Comparison of ENCODE assay signal across 18 cellular contexts in the genomic region with DNA sequence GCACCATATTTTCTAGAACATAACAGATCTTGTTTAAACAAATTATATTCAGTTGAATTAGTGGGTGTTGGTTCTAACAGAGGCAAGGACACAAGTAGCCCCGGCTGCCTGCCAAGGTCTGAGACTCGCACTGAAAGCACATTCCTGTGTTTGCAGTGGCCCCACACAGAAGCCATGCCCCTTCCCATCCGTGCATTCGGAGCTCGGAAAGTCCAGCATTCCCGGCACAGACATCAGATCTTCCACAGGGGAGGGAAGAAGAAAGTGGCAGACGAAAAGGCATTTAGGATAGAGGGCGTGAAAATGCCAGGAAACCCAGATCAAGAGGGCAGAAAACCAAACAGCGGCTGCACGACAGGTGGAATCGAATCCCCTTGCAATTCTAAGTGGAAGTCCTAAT.
DNase-seq lines count a peak whose midpoint lies in the region; ATAC-seq and TF ChIP-seq lines count a peak whose summit lies in the region.
"Had no signal": no experiment of that assay in that cellular context is flagged by ENCODE, and none has a peak within 500 bp of the region (broad histone marks: within the 10 kb centered on the region; RNA-seq: fewer than 3 reads in every experiment).

No MANE protein-coding gene starts in this region.

- intact Hi-C loops in Right ventricle myocardium superior (cut with DNase I): loop anchor here (10.0 kb wide), 1 partner anchor 205 kb away; no protein-coding TSS in a partner anchor
- intact Hi-C loops in cardiac septum (cut with DNase I): no loop called here
- intact Hi-C loops in lower lobe of right lung (cut with DNase I): no loop called here
- intact Hi-C loops in testis (cut with DNase I; ENCODE audit: low total_unique reads): no loop called here

- TF ChIP-seq POLR2A in testis (IDR thresholded peaks at IDR 0.05): no peak

- H3K4me2 ChIP-seq in smooth muscle cell: no peak overlapping the region
- H3K4me2 ChIP-seq: PC-9 had no signal

- WGBS in testis, 2 donors: 45 to 63% methylated on average over 11 of the region's 11 CpGs
- 77% methylated on average over 11 of the region's 11 CpGs for WGBS in smooth muscle cell (ENCODE audit: low lambda C conversion rate)

- peak; percentile 61 for ATAC-seq in Right ventricle myocardium superior (ENCODE audit: poor library complexity)
- ATAC-seq in WTC11: peak; percentile 46
- peak; percentile 58 to 83 for ATAC-seq in lower lobe of right lung
- ATAC-seq in HG02763 (IDR thresholded peaks at IDR 0.05; ENCODE audit: unreplicated experiment): no peak
- ATAC-seq: SK-N-SH treated with all-trans-retinoic acid at 6 μM for 48 hours had no signal

- POLR2A ChIA-PET in WTC11 (lab: Charles Lee): interaction anchor here (0.5 kb wide), 1 partner anchor 84 kb away, joined by 3 read pairs; no protein-coding TSS in a partner anchor

- H3K36me3 ChIP-seq in lower lobe of right lung: no peaks in the 10 kb centered on the region
- no peaks in the 10 kb centered on the region for H3K36me3 ChIP-seq in testis (ENCODE audit: low read depth, missing control alignments)
- no peaks in the 10 kb centered on the region for H3K36me3 ChIP-seq in smooth muscle cell (ENCODE audit: low read depth)
- H3K36me3 ChIP-seq: breast epithelium, heart right ventricle had no signal

- 0 out of 2 replicates have a peak, but pooled peaks cover 4% of the 10 kb centered on the region for H3K4me1 Mint-ChIP-seq in WTC11

- in situ Hi-C loops in KBM-7 (cut with MboI; ENCODE audit: low pct_unique_long_range_greater_than_20kb, low sequenced_read_pairs): no loop called here

- H3F3A ChIP-seq in smooth muscle cell (ENCODE audit: low read depth): no peaks in the 10 kb centered on the region

- H3K9me3 Mint-ChIP-seq in WTC11: peaks cover 10% of the 10 kb centered on the region
- H3K9me3 Mint-ChIP-seq: activated naive CD4-positive, alpha-beta T cell treated with anti-CD3 and anti-CD28 coated beads, Interleukin-2, amount 50 U/mL, for 24 hours; CD4-positive, alpha-beta T cell had no signal

- CTCF ChIA-PET in WTC11 (lab: Charles Lee): no interaction called here

- no peak overlapping the region for H3K27ac Mint-ChIP-seq in WTC11
- H3K27ac Mint-ChIP-seq: activated naive CD4-positive, alpha-beta T cell treated with anti-CD3 and anti-CD28 coated beads, Interleukin-2, amount 50 U/mL, for 24 hours; CD4-positive, alpha-beta T cell had no signal

- no peak overlapping the region for H3K4me3 Mint-ChIP-seq in WTC11
- H3K4me3 Mint-ChIP-seq: activated naive CD4-positive, alpha-beta T cell treated with anti-CD3 and anti-CD28 coated beads, Interleukin-2, amount 50 U/mL, for 24 hours; CD4-positive, alpha-beta T cell had no signal

- no peaks in the 10 kb centered on the region; the same call in 1 of the 2 replicates for H3K27me3 Mint-ChIP-seq in WTC11 (ENCODE audit: low read depth)

- H3K9me3 ChIP-seq in lower lobe of right lung (no peaks in the 10 kb centered on the region), testis (no peaks in the 10 kb centered on the region), smooth muscle cell (replicated peaks; ENCODE audit: low read depth) (no peaks in the 10 kb centered on the region)
- H3K9me3 ChIP-seq: breast epithelium, heart right ventricle had no signal

- H3K27me3 ChIP-seq in lower lobe of right lung (ENCODE audit: low read depth) (peaks cover 12% of the 10 kb centered on the region), testis (no peaks in the 10 kb centered on the region), smooth muscle cell (ENCODE audit: low read depth) (no peaks in the 10 kb centered on the region)
- H3K27me3 ChIP-seq: breast epithelium had no signal

- H3K27ac ChIP-seq in lower lobe of right lung (no peak overlapping the region), testis (no peak overlapping the region), smooth muscle cell (ENCODE audit: low read depth) (no peak overlapping the region)
- H3K27ac ChIP-seq: breast epithelium, heart right ventricle, PC-9 had no signal

- TF ChIP-seq CTCF in WTC11 (IDR thresholded peaks at IDR 0.05) (no peak), lower lobe of right lung (IDR thresholded peaks at IDR 0.05) (no peak), testis (IDR thresholded peaks at IDR 0.05) (no peak), smooth muscle cell (IDR thresholded peaks at IDR 0.05; ENCODE audit: borderline replicate concordance, insufficient read depth, poor library complexity, severe bottlenecking) (no peak)

- DNase-seq in Right ventricle myocardium superior (peak; percentile 77), cardiac septum (ENCODE audit: low spot score) (no peak), WTC11 (ENCODE audit: low spot score) (no peak), lower lobe of right lung (peak; percentile 81), testis (peak; percentile 71), smooth muscle cell (lab: John Stamatoyannopoulos, UW; ENCODE audit: unreplicated experiment) (no peak), KBM-7 (no peak)
- DNase-seq: activated CD4-positive, alpha-beta T cell treated with anti-CD3 and anti-CD28 coated beads, Interleukin-2, amount 50 U/mL, for 1 hour; CD4-positive, alpha-beta T cell; effector CD8-positive, alpha-beta T cell; NCI-H1417 treated with DMSO at 0.1 percent for 48 hours; PC-9; stimulated activated naive CD4-positive, alpha-beta T cell treated with Interleukin-2 at 50 U/mL for 16 hours had no signal

- H3K79me2 ChIP-seq in smooth muscle cell (ENCODE audit: low read depth): no peaks in the 10 kb centered on the region

- H3K9ac ChIP-seq in smooth muscle cell (ENCODE audit: low read depth): no peak overlapping the region

- H2AFZ ChIP-seq in smooth muscle cell (ENCODE audit: low read depth): no peak overlapping the region
- H2AFZ ChIP-seq: PC-9 had no signal

- H3K4me1 ChIP-seq in lower lobe of right lung: peaks cover 13% of the 10 kb centered on the region
- no peaks in the 10 kb centered on the region for H3K4me1 ChIP-seq in testis
- H3K4me1 ChIP-seq in smooth muscle cell (ENCODE audit: low read depth): no peaks in the 10 kb centered on the region
- H3K4me1 ChIP-seq: heart right ventricle had no signal

- H3K36me3 Mint-ChIP-seq in WTC11: peaks cover 10% of the 10 kb centered on the region
- H3K36me3 Mint-ChIP-seq: activated naive CD4-positive, alpha-beta T cell treated with anti-CD3 and anti-CD28 coated beads, Interleukin-2, amount 50 U/mL, for 24 hours had no signal

- H4K20me1 ChIP-seq in smooth muscle cell (ENCODE audit: low read depth): no peaks in the 10 kb centered on the region

- H3K4me3 ChIP-seq in lower lobe of right lung: no peak overlapping the region
- H3K4me3 ChIP-seq in testis: no peak overlapping the region
- no peak overlapping the region for H3K4me3 ChIP-seq in smooth muscle cell
- H3K4me3 ChIP-seq: breast epithelium, heart right ventricle, PC-9 had no signal

TF ChIP-seq in WTC11, 78 proteins besides CTCF, POLR2A, EP300 and RAD21:
- TF ChIP-seq, protein P1, sequence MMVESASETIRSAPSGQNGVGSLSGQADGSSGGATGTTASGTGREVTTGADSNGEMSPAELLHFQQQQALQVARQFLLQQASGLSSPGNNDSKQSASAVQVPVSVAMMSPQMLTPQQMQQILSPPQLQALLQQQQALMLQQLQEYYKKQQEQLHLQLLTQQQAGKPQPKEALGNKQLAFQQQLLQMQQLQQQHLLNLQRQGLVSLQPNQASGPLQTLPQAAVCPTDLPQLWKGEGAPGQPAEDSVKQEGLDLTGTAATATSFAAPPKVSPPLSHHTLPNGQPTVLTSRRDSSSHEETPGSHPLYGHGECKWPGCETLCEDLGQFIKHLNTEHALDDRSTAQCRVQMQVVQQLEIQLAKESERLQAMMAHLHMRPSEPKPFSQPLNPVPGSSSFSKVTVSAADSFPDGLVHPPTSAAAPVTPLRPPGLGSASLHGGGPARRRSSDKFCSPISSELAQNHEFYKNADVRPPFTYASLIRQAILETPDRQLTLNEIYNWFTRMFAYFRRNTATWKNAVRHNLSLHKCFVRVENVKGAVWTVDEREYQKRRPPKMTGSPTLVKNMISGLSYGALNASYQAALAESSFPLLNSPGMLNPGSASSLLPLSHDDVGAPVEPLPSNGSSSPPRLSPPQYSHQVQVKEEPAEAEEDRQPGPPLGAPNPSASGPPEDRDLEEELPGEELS (CRISPR knock-in tag; IDR thresholded peaks at IDR 0.05): no peak
- TF ChIP-seq TP53 (CRISPR knock-in tag; IDR thresholded peaks at IDR 0.05): no peak
TF ChIP-seq in WTC11: peak in this region for 0.

Comparison
In these comparisons a context has a peak if more than half of its experiments do, and no peak if none do; other contexts are left out.
1. DNase-seq: peak in Right ventricle myocardium superior (single experiment), lower lobe of right lung (single experiment) and testis (single experiment); none in cardiac septum (single experiment), WTC11 (single experiment), smooth muscle cell (single experiment) and KBM-7 (single experiment).